ENCODE assay signal across 29 cellular contexts in genomic region chrX:137431693-137432488, GRCh38.
A peak's percentile ranks its signal among the peaks of the same experiment; 100 is the strongest.
DNase-seq lines count a peak whose midpoint lies in the region; ATAC-seq, FAIRE-seq and TF ChIP-seq lines count a peak whose summit lies in the region.
"Had no signal": no experiment of that assay in that cellular context is flagged by ENCODE, and none has a peak within 500 bp of the region (broad histone marks: within the 10 kb centered on the region; RNA-seq: fewer than 3 reads in every experiment).

No MANE protein-coding gene starts in this region.

- no peak overlapping the region for H2BK12ac ChIP-seq in H9 (ENCODE audit: insufficient read length, low read depth, low read length)

- no peaks in the 10 kb centered on the region for H3K9me1 ChIP-seq in K562 (ENCODE audit: control insufficient read depth, insufficient read depth, low read length)

- H3K79me2 ChIP-seq in H9 (ENCODE audit: insufficient read depth, low read length) (no peaks in the 10 kb centered on the region), K562 (ENCODE audit: control insufficient read depth, insufficient read depth, low read length) (no peaks in the 10 kb centered on the region), neural progenitor cell (ENCODE audit: low read depth) (no peaks in the 10 kb centered on the region)

- H3K18ac ChIP-seq in H9 (ENCODE audit: insufficient read length, low read depth, low read length), result no peak overlapping the region

- intact Hi-C loops in K562 (cut with micrococcal nuclease), result loop anchor here (10.0 kb wide), 3 partner anchors 493 to 1313 kb away; no protein-coding TSS in a partner anchor

- TF ChIP-seq CTCF in H9 (conservative IDR thresholded peaks at IDR 0.05), result no peak
- TF ChIP-seq CTCF in K562 (IDR thresholded peaks at IDR 0.05 in 2 of 3, conservative IDR thresholded peaks at IDR 0.05 in 1 of 3; ENCODE audit: insufficient read depth in 2 of 3, low read depth in 1 of 3, low read length in 3 of 3), result no peak
- TF ChIP-seq CTCF in neural progenitor cell (IDR thresholded peaks at IDR 0.05), result no peak

- peaks cover 30% of the 10 kb centered on the region for H3K23me2 ChIP-seq in H9 (ENCODE audit: insufficient read length, low read depth, low read length, poor library complexity, severe bottlenecking)

- POLR2A ChIA-PET in K562 (lab: Yijun Ruan, JAX), result no interaction called here

- no peak for TF ChIP-seq EP300 in K562 (IDR thresholded peaks at IDR 0.05; ENCODE audit: low read length)

- CTCF ChIA-PET in K562 (lab: Yijun Ruan, JAX; ENCODE audit: low intra/inter-chr PET ratio), result interaction anchor here (0.7 kb wide), 1 partner anchor 1313 kb away, joined by 4 read pairs; no protein-coding TSS in a partner anchor

- H3K36me3 ChIP-seq in K562 (ENCODE audit: control insufficient read depth, insufficient read depth, low read length), result no peaks in the 10 kb centered on the region
- no peaks in the 10 kb centered on the region for H3K36me3 ChIP-seq in neural progenitor cell
- H3K36me3 ChIP-seq in SJCRH30, result no peaks in the 10 kb centered on the region
- H3K36me3 ChIP-seq: esophagus squamous epithelium, heart left ventricle, lower lobe of right lung, thyroid gland, vagina had no signal

- no peak overlapping the region for H3T11ph ChIP-seq in H9 (ENCODE audit: low read length)

- H3K9ac ChIP-seq in H9 (ENCODE audit: extremely low read depth, insufficient read length, low read length) (no peak overlapping the region), K562 (ENCODE audit: insufficient read depth in 1 of 2, low read depth in 2 of 2, low read length in 2 of 2) (no peak overlapping the region), neural progenitor cell (no peak overlapping the region)
- H3K9ac ChIP-seq: SK-N-SH had no signal

- H3K9me3 Mint-ChIP-seq in H9 (peaks cover 8 to 57% of the 10 kb centered on the region in 2 experiments), neural progenitor cell (peaks cover 28% of the 10 kb centered on the region)
- H3K9me3 Mint-ChIP-seq: dendritic cell treated with granulocyte-macrophage colony-stimulating factor and Interleukin-4, amounts not matched to agents 40 ng/mL and 50 ng/mL, for 4 days; natural killer cell treated with Interleukin-12 subunit alpha and Interleukin-12 subunit beta and Interleukin-15 and Interleukin-18, amount 100 ng/mL, for 72 hours had no signal

- no peak overlapping the region for H4K91ac ChIP-seq in H9 (ENCODE audit: insufficient read length, low read depth, low read length)

- no peak overlapping the region for H4K5ac ChIP-seq in H9 (ENCODE audit: insufficient read length, low read depth, low read length)

- H2BK15ac ChIP-seq in H9 (ENCODE audit: low read depth, low read length), result no peak overlapping the region

- H2AK5ac ChIP-seq in H9 (ENCODE audit: insufficient read length, low read length), result no peak overlapping the region

- H3K27me3 Mint-ChIP-seq in H9 (ENCODE audit: low read depth) (peaks cover 50% of the 10 kb centered on the region), neural progenitor cell (ENCODE audit: insufficient read depth, low read depth) (peaks cover 4% of the 10 kb centered on the region)

- no peak overlapping the region for H3K56ac ChIP-seq in H9 (ENCODE audit: insufficient read length, low read depth, low read length)

- H3K4me1 ChIP-seq in H9 (ENCODE audit: insufficient read depth, low read length) (peaks cover 6% of the 10 kb centered on the region; the same call in 1 of the 2 replicates), K562 (replicated peaks in 1 of 2; ENCODE audit: control insufficient read depth in 2 of 2, insufficient read depth in 2 of 2, low read length in 2 of 2) (peaks cover 0 to 10% of the 10 kb centered on the region in 2 experiments; a peak in 2 of 5 replicates), neural progenitor cell (peaks cover 22% of the 10 kb centered on the region), SJCRH30 (no peaks in the 10 kb centered on the region)
- H3K4me1 ChIP-seq: foreskin keratinocyte had no signal

- H3K27me3 ChIP-seq in H9 (ENCODE audit: insufficient read depth, low read length), result peaks cover 5% of the 10 kb centered on the region; the same call in 1 of the 2 replicates
- H3K27me3 ChIP-seq in K562 (ENCODE audit: control insufficient read depth in 2 of 2, insufficient read depth in 2 of 2, low read length in 2 of 2), result peaks cover 8 to 23% of the 10 kb centered on the region in 2 experiments; a peak in 3 of 5 replicates
- peaks cover 35% of the 10 kb centered on the region for H3K27me3 ChIP-seq in neural progenitor cell
- no peaks in the 10 kb centered on the region for H3K27me3 ChIP-seq in SJCRH30

- no peak for TF ChIP-seq RAD21 in K562 (CRISPR knock-in tag; conservative IDR thresholded peaks at IDR 0.05 in 1 of 2, IDR thresholded peaks at IDR 0.05 in 1 of 2)

- no CpG with 5 or more reads among the region's 2 CpGs for WGBS in H9 (ENCODE audit: extremely low coverage, insufficient read length, low lambda C conversion rate)
- 0% methylated on average over 1 of the region's 2 CpGs for whole genome bisulfite sequencing in K562 (ENCODE audit: insufficient coverage, low coverage, missing lambda C conversion rate)

- peaks cover 8% of the 10 kb centered on the region for H3F3A ChIP-seq in neural progenitor cell (ENCODE audit: low read depth)

- no peak for ATAC-seq in K562
- ATAC-seq in GM21619 (IDR thresholded peaks at IDR 0.05; ENCODE audit: unreplicated experiment), result no peak
- no peak for ATAC-seq in HG03571 (IDR thresholded peaks at IDR 0.05; ENCODE audit: unreplicated experiment)
- ATAC-seq: activated CD4-positive, CD25-positive, alpha-beta regulatory T cell treated with anti-CD3 and anti-CD28 coated beads, Interleukin-2, amount 50 U/mL, for 24 hours; foreskin keratinocyte; heart left ventricle; lower lobe of right lung; natural killer cell treated with Interleukin-12 subunit alpha and Interleukin-12 subunit beta and Interleukin-15 and Interleukin-18, amount 100 ng/mL, for 72 hours had no signal

- H3K4me3 Mint-ChIP-seq in H9, result peak overlapping the region in 1 of 2 experiments; percentile 66; a peak in 3 of 5 replicates
- H3K4me3 Mint-ChIP-seq in neural progenitor cell, result no peak overlapping the region
- H3K4me3 Mint-ChIP-seq: activated CD4-positive, alpha-beta memory T cell treated with anti-CD3 and anti-CD28 coated beads for 36 hours; dendritic cell treated with granulocyte-macrophage colony-stimulating factor and Interleukin-4, amounts not matched to agents 40 ng/mL and 50 ng/mL, for 4 days; natural killer cell treated with Interleukin-12 subunit alpha and Interleukin-12 subunit beta and Interleukin-15 and Interleukin-18, amount 100 ng/mL, for 72 hours had no signal

- H3K27ac ChIP-seq in H9 (ENCODE audit: insufficient read length, low read depth, low read length) (no peak overlapping the region), K562 (ENCODE audit: extremely low read depth, low read depth, low read length) (no peak overlapping the region), neural progenitor cell (no peak overlapping the region), SJCRH30 (no peak overlapping the region)
- H3K27ac ChIP-seq: esophagus squamous epithelium, foreskin keratinocyte, heart left ventricle, lower lobe of right lung, thyroid gland, vagina had no signal

- H2BK20ac ChIP-seq in H9 (ENCODE audit: low read depth, low read length, poor library complexity, severe bottlenecking), result no peak overlapping the region

- H4K20me1 ChIP-seq in H9 (ENCODE audit: control insufficient read depth, insufficient read depth, insufficient read length) (no peaks in the 10 kb centered on the region), K562 (replicated peaks; ENCODE audit: control insufficient read depth, insufficient read depth, low read length) (no peaks in the 10 kb centered on the region), neural progenitor cell (ENCODE audit: low read depth) (no peaks in the 10 kb centered on the region)

- no peak overlapping the region for H3K4ac ChIP-seq in H9 (ENCODE audit: low read depth, low read length)

- H3K36me3 Mint-ChIP-seq in H9 (ENCODE audit: insufficient read depth in 1 of 3, low read depth in 3 of 3), result peaks cover 3 to 11% (median 4%) of the 10 kb centered on the region in 3 experiments; a peak in 4 of 7 replicates
- peaks cover 8% of the 10 kb centered on the region for H3K36me3 Mint-ChIP-seq in neural progenitor cell
- H3K36me3 Mint-ChIP-seq: activated CD4-positive, alpha-beta memory T cell treated with anti-CD3 and anti-CD28 coated beads for 36 hours; brain; CD4-positive, alpha-beta memory T cell had no signal

- H3K4me2 ChIP-seq in H9 (ENCODE audit: insufficient read depth, insufficient read length, low read length) (no peak overlapping the region), K562 (ENCODE audit: insufficient read depth, low read length) (no peak overlapping the region), neural progenitor cell (no peak overlapping the region)
- H3K4me2 ChIP-seq: SK-N-SH had no signal

- H2AFZ ChIP-seq in H9 (ENCODE audit: low read length), result no peak overlapping the region
- no peak overlapping the region for H2AFZ ChIP-seq in K562 (ENCODE audit: low read depth, low read length)
- no peak overlapping the region for H2AFZ ChIP-seq in neural progenitor cell (replicated peaks)

- no peak overlapping the region for H3K4me3 ChIP-seq in K562
- no peak overlapping the region for H3K4me3 ChIP-seq in neural progenitor cell
- H3K4me3 ChIP-seq in SJCRH30, result no peak overlapping the region
- H3K4me3 ChIP-seq: esophagus squamous epithelium, GM12878, heart left ventricle, lower lobe of right lung, thyroid gland, vagina had no signal

- H4K8ac ChIP-seq in H9 (replicated peaks; ENCODE audit: insufficient read length, low read depth, low read length), result no peak overlapping the region

- H3K4me1 Mint-ChIP-seq in H9 (peaks cover 12 to 37% of the 10 kb centered on the region in 2 experiments), neural progenitor cell (peaks cover 50% of the 10 kb centered on the region)

- no peak overlapping the region for H3K14ac ChIP-seq in H9 (ENCODE audit: insufficient read depth, low read length)

- H3K79me1 ChIP-seq in H9 (ENCODE audit: insufficient read depth, low read depth, low read length, poor library complexity, severe bottlenecking), result no peaks in the 10 kb centered on the region

- H3K27ac Mint-ChIP-seq in H9, result no peak overlapping the region; a peak in 1 of 7 replicates
- H3K27ac Mint-ChIP-seq in neural progenitor cell, result peak overlapping the region; percentile 90
- H3K27ac Mint-ChIP-seq: activated CD4-positive, alpha-beta memory T cell treated with anti-CD3 and anti-CD28 coated beads for 36 hours; CD4-positive, alpha-beta memory T cell; dendritic cell treated with granulocyte-macrophage colony-stimulating factor and Interleukin-4, amounts not matched to agents 40 ng/mL and 50 ng/mL, for 4 days; natural killer cell treated with Interleukin-12 subunit alpha and Interleukin-12 subunit beta and Interleukin-15 and Interleukin-18, amount 100 ng/mL, for 72 hours had no signal

- FAIRE-seq in K562 (lab: Jason Lieb, UNC), result no peak
- FAIRE-seq: D721Med had no signal

- in situ Hi-C loops in K562 (cut with MboI), result no loop called here

- no peak for TF ChIP-seq POLR2A in K562 (conservative IDR thresholded peaks at IDR 0.05)

- DNase-seq in NCI-H82 (lab: John Stamatoyannopoulos, UW), result peak; percentile 26
- DNase-seq in NCI-H82 treated with DMSO at 0.1 percent for 48 hours (lab: John Stamatoyannopoulos, UW; ENCODE audit: unreplicated experiment), result no peak
- peak; percentile 71 for DNase-seq in H9
- DNase-seq in K562 (ENCODE audit: extremely low read depth in 1 of 4, low spot score in 3 of 4), result no peak
- peak; percentile 70 for DNase-seq in neural progenitor cell (ENCODE audit: low spot score)
- no peak for DNase-seq in SJCRH30
- DNase-seq: activated CD8-positive, alpha-beta memory T cell treated with anti-CD3 and anti-CD28 coated beads, Interleukin-2, amount 50 U/mL, for 4 hours; activated naive CD4-positive, alpha-beta T cell treated with anti-CD3 and anti-CD28 coated beads, Interleukin-2, amount 50 U/mL, for 16 hours; CD4-positive, alpha-beta memory T cell; esophagus squamous epithelium; foreskin keratinocyte; heart left ventricle; lower lobe of right lung; NCI-H2227 treated with DMSO at 0.1 percent for 48 hours; NCI-H526 treated with DMSO at 0.1 percent for 48 hours; stimulated activated CD4-positive, alpha-beta T cell treated with anti-CD3 and anti-CD28 coated beads, Interleukin-4, amount 100 ng/mL, for 24 hours; T-helper 2 cell; thyroid gland had no signal

- H2BK120ac ChIP-seq in H9 (ENCODE audit: low read depth, low read length, poor library complexity, severe bottlenecking), result no peak overlapping the region

- no peak overlapping the region for H3K23ac ChIP-seq in H9 (ENCODE audit: insufficient read length, low read depth, low read length)

- no peak overlapping the region for H2BK5ac ChIP-seq in H9 (ENCODE audit: insufficient read length, low read length)

- H3K9me3 ChIP-seq in H9 (ENCODE audit: control insufficient read depth, low read depth, low read length), result no peaks in the 10 kb centered on the region
- H3K9me3 ChIP-seq in K562 (replicated peaks; ENCODE audit: control insufficient read depth, insufficient read depth, low read depth, low read length), result no peaks in the 10 kb centered on the region
- H3K9me3 ChIP-seq in neural progenitor cell (ENCODE audit: low read depth), result no peaks in the 10 kb centered on the region
- H3K9me3 ChIP-seq in SJCRH30 (replicated peaks), result no peaks in the 10 kb centered on the region
- H3K9me3 ChIP-seq: lower lobe of right lung, SK-N-SH, thyroid gland, vagina had no signal

- BruUV-seq in K562 (replicated peaks; lab: Mats Ljungman, UMichigan), result no TSS peak

Comparison
In these comparisons a context has a peak if more than half of its experiments do, and no peak if none do; other contexts are left out.
1. DNase-seq: peak in NCI-H82 (single experiment), H9 (single experiment) and neural progenitor cell (single experiment); none in NCI-H82 treated with DMSO at 0.1 percent for 48 hours (single experiment), K562 (0 of 4) and SJCRH30 (0 of 2).